Comparison of ENCODE assay signal across 16 cellular contexts in genomic region chr17:46013502-46014165, GRCh38.
DNase-seq lines count a peak whose midpoint lies in the region; ATAC-seq and TF ChIP-seq lines count a peak whose summit lies in the region.
"Had no signal": no experiment of that assay in that cellular context is flagged by ENCODE, and none has a peak within 500 bp of the region (broad histone marks: within the 10 kb centered on the region; RNA-seq: fewer than 3 reads in every experiment).

No MANE protein-coding gene starts in this region.

- ATAC-seq in GM18858 (IDR thresholded peaks at IDR 0.05; ENCODE audit: unreplicated experiment), result no peak
- ATAC-seq: left cardiac atrium; naive thymus-derived CD4-positive, alpha-beta T cell; sciatic nerve had no signal

- intact Hi-C loops in head of caudate nucleus (cut with DNase I), result no loop called here

- DNase-seq in NCI-H2107 treated with DMSO at 0.1 percent for 48 hours (lab: John Stamatoyannopoulos, UW; ENCODE audit: unreplicated experiment) (peak; percentile 15), NCI-H2107 (lab: John Stamatoyannopoulos, UW) (no peak), amniotic stem cell (lab: John Stamatoyannopoulos, UW) (peak; percentile 16), head of caudate nucleus (peak in 25 of 42 donors; percentile 24 to 85 (median 59)), substantia nigra (lab: John Stamatoyannopoulos, UW) (peak in 14 of 49 donors; percentile 11 to 54 (median 28)), erythroblast (lab: John Stamatoyannopoulos, UW) (no peak), DMS53 treated with DMSO at 0.1 percent for 48 hours (lab: John Stamatoyannopoulos, UW; ENCODE audit: unreplicated experiment) (no peak)
- DNase-seq: 8988T; activated naive CD4-positive, alpha-beta T cell treated with anti-CD3 and anti-CD28 coated beads, Interleukin-2, amount 50 U/mL, for 16 hours; left cardiac atrium; naive thymus-derived CD4-positive, alpha-beta T cell; NCI-H1105; NCI-H524 had no signal

- peak overlapping the region; percentile 49 for H3K27ac ChIP-seq in substantia nigra (ENCODE audit: low read depth, low read length, poor library complexity, severe bottlenecking)
- H3K27ac ChIP-seq: coronary artery had no signal

- no peak for TF ChIP-seq POLR2A in erythroblast (IDR thresholded peaks at IDR 0.05; ENCODE audit: low read length)

Comparison
In these comparisons a context has a peak if more than half of its experiments do, and no peak if none do; other contexts are left out.
1. DNase-seq: peak in NCI-H2107 treated with DMSO at 0.1 percent for 48 hours (single experiment), amniotic stem cell (single experiment) and head of caudate nucleus (25 of 42); none in NCI-H2107 (single experiment), erythroblast (0 of 2) and DMS53 treated with DMSO at 0.1 percent for 48 hours (single experiment).